37 cellular contexts compared by ENCODE assay signal in genomic region chr5:83007755-83008154, GRCh38.
"Had no signal": no experiment of that assay in that cellular context is flagged by ENCODE, and none has a peak within 500 bp of the region (broad histone marks: within the 10 kb centered on the region; RNA-seq: fewer than 3 reads in every experiment).

No MANE protein-coding gene starts in this region.

- H3K36me3 ChIP-seq: adrenal gland, brain microvascular endothelial cell, breast epithelium had no signal

- H3K27ac ChIP-seq: adrenal gland, body of pancreas, brain microvascular endothelial cell, breast epithelium, VCaP had no signal

- H3K4me3 ChIP-seq: adrenal gland, body of pancreas, breast epithelium had no signal

- H3K27me3 ChIP-seq: adrenal gland, body of pancreas, brain microvascular endothelial cell, breast epithelium had no signal

- H3K4me1 Mint-ChIP-seq: activated CD4-positive, alpha-beta memory T cell treated with anti-CD3 and anti-CD28 coated beads, Interleukin-2, amount 10 ng/mL, durations not matched to agents 7 days and 5 days; activated CD4-positive, alpha-beta T cell treated with anti-CD3 and anti-CD28 coated beads for 36 hours; activated CD4-positive, alpha-beta T cell treated with anti-CD3 and anti-CD28 coated beads, Interleukin-2, amount 10 ng/mL, durations not matched to agents 7 days and 5 days; activated CD8-positive, alpha-beta memory T cell treated with anti-CD3 and anti-CD28 coated beads, Interleukin-2, amount 10 ng/mL, durations not matched to agents 7 days and 5 days; activated naive CD8-positive, alpha-beta T cell treated with anti-CD3 and anti-CD28 coated beads for 36 hours had no signal

- H3K27me3 Mint-ChIP-seq: activated CD4-positive, alpha-beta memory T cell treated with anti-CD3 and anti-CD28 coated beads, Interleukin-2, amount 10 ng/mL, durations not matched to agents 7 days and 5 days; activated CD4-positive, alpha-beta T cell treated with anti-CD3 and anti-CD28 coated beads for 36 hours; activated CD4-positive, alpha-beta T cell treated with anti-CD3 and anti-CD28 coated beads, Interleukin-2, amount 10 ng/mL, durations not matched to agents 7 days and 5 days; activated naive CD8-positive, alpha-beta T cell treated with anti-CD3 and anti-CD28 coated beads for 36 hours had no signal

- H3K36me3 Mint-ChIP-seq: activated CD8-positive, alpha-beta memory T cell treated with anti-CD3 and anti-CD28 coated beads, Interleukin-2, amount 10 ng/mL, durations not matched to agents 7 days and 5 days; activated naive CD4-positive, alpha-beta T cell treated with anti-CD3 and anti-CD28 coated beads, Interleukin-2, amount 50 U/mL, for 72 hours; activated naive CD8-positive, alpha-beta T cell treated with anti-CD3 and anti-CD28 coated beads for 36 hours had no signal

- FAIRE-seq: astrocyte, TTC549 had no signal

- ATAC-seq: activated CD4-positive, alpha-beta T cell treated with anti-CD3 and anti-CD28 coated beads for 36 hours; activated CD4-positive, CD25-positive, alpha-beta regulatory T cell treated with anti-CD3 and anti-CD28 coated beads, Interleukin-2, amount 50 U/mL, for 24 hours; activated CD8-positive, alpha-beta memory T cell treated with anti-CD3 and anti-CD28 coated beads, Interleukin-2, amount 10 ng/mL, durations not matched to agents 7 days and 5 days; activated CD8-positive, alpha-beta T cell treated with anti-CD3 and anti-CD28 coated beads, Interleukin-2, amount 10 ng/mL, durations not matched to agents 7 days and 5 days; activated naive CD4-positive, alpha-beta T cell treated with anti-CD3 and anti-CD28 coated beads, Interleukin-2, amount 50 U/mL, for 72 hours; body of pancreas had no signal

- DNase-seq: activated CD4-positive, alpha-beta memory T cell treated with anti-CD3 and anti-CD28 coated beads, Interleukin-2, amount 10 ng/mL, durations not matched to agents 7 days and 5 days; activated CD4-positive, alpha-beta T cell treated with anti-CD3 and anti-CD28 coated beads for 1 hour; activated CD4-positive, alpha-beta T cell treated with anti-CD3 and anti-CD28 coated beads for 36 hours; activated CD4-positive, alpha-beta T cell treated with anti-CD3 and anti-CD28 coated beads for 48 hours; activated CD4-positive, alpha-beta T cell treated with anti-CD3 and anti-CD28 coated beads, Interleukin-2, amount 10 ng/mL, durations not matched to agents 7 days and 5 days; activated CD4-positive, alpha-beta T cell treated with anti-CD3 and anti-CD28 coated beads, Interleukin-2, amount 50 U/mL, for 48 hours; activated CD4-positive, CD25-positive, alpha-beta regulatory T cell; activated CD8-positive, alpha-beta memory T cell treated with anti-CD3 and anti-CD28 coated beads for 24 hours; activated CD8-positive, alpha-beta memory T cell treated with anti-CD3 and anti-CD28 coated beads, Interleukin-2, amount 10 ng/mL, durations not matched to agents 7 days and 5 days; activated CD8-positive, alpha-beta memory T cell treated with anti-CD3 and anti-CD28 coated beads, Interleukin-2, amount 50 U/mL, for 48 hours; activated CD8-positive, alpha-beta T cell treated with anti-CD3 and anti-CD28 coated beads, Interleukin-2, amount 10 ng/mL, durations not matched to agents 7 days and 5 days; activated effector memory CD4-positive, alpha-beta T cell treated with Interleukin-2 at 50 U/mL for 16 hours; activated gamma-delta T cell treated with Interleukin-2 at 50 U/mL for 16 hours; activated naive CD4-positive, alpha-beta T cell; activated naive CD4-positive, alpha-beta T cell treated with anti-CD3 and anti-CD28 coated beads for 36 hours; activated naive CD4-positive, alpha-beta T cell treated with anti-CD3 and anti-CD28 coated beads, Interleukin-2, amount 50 U/mL, for 16 hours; activated naive CD8-positive, alpha-beta T cell treated with anti-CD3 and anti-CD28 coated beads for 36 hours; activated T-cell treated with anti-CD3 and anti-CD28 coated beads, Interleukin-2, amount 50 U/mL, for 24 hours; activated T-cell treated with anti-CD3 and anti-CD28 coated beads, Interleukin-2, amount 50 U/mL, for 48 hours; adrenal gland; amniotic stem cell; aorta; body of pancreas; brain microvascular endothelial cell; central memory CD4-positive, alpha-beta T cell; T-helper 1 cell; T-helper 2 cell; T-helper 9 cell had no signal

- H3K4me3 Mint-ChIP-seq: activated CD4-positive, alpha-beta memory T cell treated with anti-CD3 and anti-CD28 coated beads, Interleukin-2, amount 10 ng/mL, durations not matched to agents 7 days and 5 days; activated CD4-positive, alpha-beta T cell treated with anti-CD3 and anti-CD28 coated beads for 36 hours; activated CD4-positive, alpha-beta T cell treated with anti-CD3 and anti-CD28 coated beads, Interleukin-2, amount 10 ng/mL, durations not matched to agents 7 days and 5 days; activated CD8-positive, alpha-beta memory T cell treated with anti-CD3 and anti-CD28 coated beads, Interleukin-2, amount 10 ng/mL, durations not matched to agents 7 days and 5 days; activated CD8-positive, alpha-beta T cell treated with anti-CD3 and anti-CD28 coated beads, Interleukin-2, amount 10 ng/mL, durations not matched to agents 7 days and 5 days; activated naive CD4-positive, alpha-beta T cell treated with anti-CD3 and anti-CD28 coated beads for 36 hours; activated naive CD8-positive, alpha-beta T cell treated with anti-CD3 and anti-CD28 coated beads for 36 hours; activated T-cell treated with anti-CD3 and anti-CD28 coated beads, Interleukin-2, amount 50 U/mL, for 24 hours; T-helper 1 cell treated with Interleukin-12 subunit alpha and Interleukin-12 subunit beta and Interleukin-4 antibody, amounts not matched to agents 30 μg/mL and 1 μg/mL, for 36 hours; T-helper 2 cell treated with Interferon-gamma antibody and Interleukin-4, amounts not matched to agents 5 μg/mL and 100 μg/mL, for 36 hours had no signal

- H3K9me3 Mint-ChIP-seq: activated CD4-positive, alpha-beta T cell treated with anti-CD3 and anti-CD28 coated beads, Interleukin-2, amount 10 ng/mL, durations not matched to agents 7 days and 5 days; T-helper 1 cell treated with Interleukin-12 subunit alpha and Interleukin-12 subunit beta and Interleukin-4 antibody, amounts not matched to agents 30 μg/mL and 1 μg/mL, for 36 hours; T-helper 2 cell treated with Interferon-gamma antibody and Interleukin-4, amounts not matched to agents 5 μg/mL and 100 μg/mL, for 36 hours had no signal

- H3K27ac Mint-ChIP-seq: activated CD4-positive, alpha-beta memory T cell treated with anti-CD3 and anti-CD28 coated beads, Interleukin-2, amount 10 ng/mL, durations not matched to agents 7 days and 5 days; activated CD4-positive, alpha-beta T cell treated with anti-CD3 and anti-CD28 coated beads for 36 hours; activated CD4-positive, alpha-beta T cell treated with anti-CD3 and anti-CD28 coated beads, Interleukin-2, amount 10 ng/mL, durations not matched to agents 7 days and 5 days; activated CD8-positive, alpha-beta memory T cell treated with anti-CD3 and anti-CD28 coated beads, Interleukin-2, amount 10 ng/mL, durations not matched to agents 7 days and 5 days; activated CD8-positive, alpha-beta T cell treated with anti-CD3 and anti-CD28 coated beads, Interleukin-2, amount 10 ng/mL, durations not matched to agents 7 days and 5 days; activated naive CD4-positive, alpha-beta T cell treated with anti-CD3 and anti-CD28 coated beads for 36 hours; activated naive CD4-positive, alpha-beta T cell treated with anti-CD3 and anti-CD28 coated beads, Interleukin-2, amount 50 U/mL, for 72 hours; activated naive CD8-positive, alpha-beta T cell treated with anti-CD3 and anti-CD28 coated beads for 36 hours; activated T-cell treated with anti-CD3 and anti-CD28 coated beads, Interleukin-2, amount 50 U/mL, for 24 hours; activated T-helper 2 cell treated with anti-CD3 and anti-CD28 coated beads, Interferon-gamma antibody, Interleukin-2, Interleukin-4, amounts not matched to agents 10 μg/mL and 5 μg/mL and 100 μg/mL, durations not matched to agents 14 hours and 24 hours and 36 hours; T-helper 1 cell treated with Interleukin-12 subunit alpha and Interleukin-12 subunit beta and Interleukin-4 antibody, amounts not matched to agents 30 μg/mL and 1 μg/mL, for 36 hours; T-helper 2 cell treated with Interferon-gamma antibody and Interleukin-4, amounts not matched to agents 5 μg/mL and 100 μg/mL, for 36 hours had no signal

- H3K4me1 ChIP-seq: adrenal gland, body of pancreas, breast epithelium had no signal

- H3K9me3 ChIP-seq: adrenal gland, body of pancreas, breast epithelium had no signal
